ENCODE assay signal across 8 cellular contexts in the genomic region with DNA sequence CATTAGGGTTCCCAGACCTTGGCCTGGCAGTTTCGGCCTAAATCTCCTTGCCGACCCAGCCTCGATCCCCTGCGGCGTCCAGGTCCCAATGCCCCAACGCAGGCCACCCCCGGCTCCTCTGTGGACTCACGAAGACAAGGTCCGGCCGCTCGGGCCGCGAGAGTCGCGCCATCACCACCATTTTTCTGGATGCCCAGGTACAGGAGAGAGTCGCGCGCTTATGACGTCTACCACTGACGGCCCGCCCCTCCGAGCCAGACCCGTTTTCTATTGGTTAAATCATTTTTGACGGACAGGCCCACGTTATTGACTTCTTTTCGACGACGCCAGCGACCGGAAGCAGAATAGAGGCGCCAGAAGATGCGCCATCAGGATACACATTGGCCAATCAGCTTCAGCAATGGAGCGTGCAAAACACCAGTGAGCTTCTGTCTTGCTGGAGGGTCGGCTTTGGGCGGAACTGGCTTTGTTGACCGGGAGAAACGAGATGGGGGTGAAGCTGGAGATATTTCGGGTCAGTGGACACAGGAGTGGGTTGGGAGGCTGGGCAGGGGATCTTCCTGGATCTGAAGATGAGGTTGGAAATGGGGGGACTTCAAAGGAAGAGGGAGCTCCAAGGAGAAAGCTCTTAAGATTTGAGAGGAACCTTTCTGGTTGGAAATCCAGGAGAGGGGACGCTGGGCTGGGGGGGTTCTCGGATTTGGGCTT. TPM values are rescaled to one million over a fixed set of nuclear protein-coding genes. Genes with fewer than 3 reads are reported as not detected.
DNase-seq lines count a peak whose midpoint lies in the region; ATAC-seq and FAIRE-seq lines count a peak whose summit lies in the region.

A gene with protein sequence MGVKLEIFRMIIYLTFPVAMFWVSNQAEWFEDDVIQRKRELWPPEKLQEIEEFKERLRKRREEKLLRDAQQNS (plus strand): TSS at position 447 of the 708 bp plus-strand sequence. CDS start 41 bp downstream, at position 488.
A gene (minus strand): TSS at position 199 of the 708 bp plus-strand sequence. CDS start 18 bp downstream, at position 181.

- H3K9me3 Mint-ChIP-seq in activated T-cell treated with anti-CD3 and anti-CD28 coated beads, Interleukin-2, amount 50 U/mL, for 72 hours: no peaks in the 10 kb centered on the region

- H3K4me3 ChIP-seq in muscle layer of colon (ENCODE audit: low read depth in 1 of 2, low read length in 2 of 2): peak within 1 kb of the TSS; percentile 81 to 100

- peaks cover 4 to 6% of the 10 kb centered on the region in 2 donors for H3K36me3 Mint-ChIP-seq in activated T-cell treated with anti-CD3 and anti-CD28 coated beads, Interleukin-2, amount 50 U/mL, for 72 hours (ENCODE audit: insufficient read depth in 2 of 2)

- DNase-seq in DMS53 (lab: John Stamatoyannopoulos, UW) (peak; percentile 97), RCC 7860 (ENCODE audit: low spot score) (peak; percentile 98)
- DNase-seq in activated T-cell treated with anti-CD3 and anti-CD28 coated beads, Interleukin-2, amount 50 U/mL, for 72 hours: peak; percentile 95 to 96
- DNase-seq in stimulated activated CD8-positive, alpha-beta memory T cell treated with anti-CD3 and anti-CD28 coated beads, Interleukin-7, amount 100 ng/mL, for 24 hours (ENCODE audit: low read depth): peak; percentile 81

- peaks cover 45% of the 10 kb centered on the region for H3K4me1 Mint-ChIP-seq in activated T-cell treated with anti-CD3 and anti-CD28 coated beads, Interleukin-2, amount 50 U/mL, for 72 hours (ENCODE audit: low read depth)

- peaks cover 29% of the 10 kb centered on the region for H3K4me1 ChIP-seq in muscle layer of colon (ENCODE audit: insufficient read depth, low read length)

- H3K9ac ChIP-seq in muscle layer of colon (ENCODE audit: low read length): peak within 1 kb of the TSS; percentile 99

- FAIRE-seq in RCC 7860 (lab: Jason Lieb, UNC): peak; percentile 96

- peak within 1 kb of the TSS; percentile 99 for H3K27ac Mint-ChIP-seq in activated T-cell treated with anti-CD3 and anti-CD28 coated beads, Interleukin-2, amount 50 U/mL, for 72 hours

- H3K9me3 ChIP-seq in KOPT-K1 (ENCODE audit: insufficient read depth, low read length, poor library complexity, severe bottlenecking): no peaks in the 10 kb centered on the region
- H3K9me3 ChIP-seq in muscle layer of colon (ENCODE audit: low read length): no peaks in the 10 kb centered on the region

- peak within 1 kb of the TSS; percentile 97 to 98 for H3K4me3 Mint-ChIP-seq in activated T-cell treated with anti-CD3 and anti-CD28 coated beads, Interleukin-2, amount 50 U/mL, for 72 hours

- no peaks in the 10 kb centered on the region for H3K27me3 Mint-ChIP-seq in activated T-cell treated with anti-CD3 and anti-CD28 coated beads, Interleukin-2, amount 50 U/mL, for 72 hours (ENCODE audit: low read depth)

- H3K27ac ChIP-seq in KOPT-K1 (ENCODE audit: low read depth, low read length, poor library complexity, severe bottlenecking): peak within 1 kb of the TSS; percentile 66
- H3K27ac ChIP-seq in muscle layer of colon (ENCODE audit: low read depth, low read length): peak within 1 kb of the TSS; percentile 79

- peaks cover 41% of the 10 kb centered on the region; the same call in 1 of the 2 replicates for H3K36me3 ChIP-seq in KOPT-K1 (ENCODE audit: insufficient read depth, low read length)
- H3K36me3 ChIP-seq in muscle layer of colon (ENCODE audit: insufficient read depth, low read length): peaks cover 22% of the 10 kb centered on the region

- ATAC-seq in GM21723 (IDR thresholded peaks at IDR 0.05; ENCODE audit: unreplicated experiment) (peak; percentile 80), esophagus mucosa (peak; percentile 94)
- peak; percentile 99 to 100 for ATAC-seq in activated T-cell treated with anti-CD3 and anti-CD28 coated beads, Interleukin-2, amount 50 U/mL, for 72 hours (replicated peaks in 1 of 2)

- no peaks in the 10 kb centered on the region for H3K27me3 ChIP-seq in muscle layer of colon (ENCODE audit: control insufficient read depth in 1 of 2, insufficient read depth in 2 of 2, low read length in 2 of 2)

RNA-seq across cellular contexts. Expression of the first gene that starts in this region (rescaled TPM):
- 10 to 100 TPM; 65.5 to 74.0 TPM for total RNA-seq in activated T-cell treated with anti-CD3 and anti-CD28 coated beads, Interleukin-2, amount 50 U/mL, for 72 hours
- 91.7 TPM for total RNA-seq in esophagus mucosa

RNA-seq across cellular contexts. Expression of the second gene that starts in this region (rescaled TPM):
- 10 to 100 TPM; 53.3 to 59.3 TPM for total RNA-seq in activated T-cell treated with anti-CD3 and anti-CD28 coated beads, Interleukin-2, amount 50 U/mL, for 72 hours
- total RNA-seq in esophagus mucosa: 17.9 TPM

Comparison
In these comparisons a context has a peak if more than half of its experiments do, and no peak if none do; other contexts are left out.
1. Peak in every context shown above with its lines: DNase-seq, ATAC-seq, H3K4me3 ChIP-seq and H3K27ac ChIP-seq.